In the genomic region with DNA sequence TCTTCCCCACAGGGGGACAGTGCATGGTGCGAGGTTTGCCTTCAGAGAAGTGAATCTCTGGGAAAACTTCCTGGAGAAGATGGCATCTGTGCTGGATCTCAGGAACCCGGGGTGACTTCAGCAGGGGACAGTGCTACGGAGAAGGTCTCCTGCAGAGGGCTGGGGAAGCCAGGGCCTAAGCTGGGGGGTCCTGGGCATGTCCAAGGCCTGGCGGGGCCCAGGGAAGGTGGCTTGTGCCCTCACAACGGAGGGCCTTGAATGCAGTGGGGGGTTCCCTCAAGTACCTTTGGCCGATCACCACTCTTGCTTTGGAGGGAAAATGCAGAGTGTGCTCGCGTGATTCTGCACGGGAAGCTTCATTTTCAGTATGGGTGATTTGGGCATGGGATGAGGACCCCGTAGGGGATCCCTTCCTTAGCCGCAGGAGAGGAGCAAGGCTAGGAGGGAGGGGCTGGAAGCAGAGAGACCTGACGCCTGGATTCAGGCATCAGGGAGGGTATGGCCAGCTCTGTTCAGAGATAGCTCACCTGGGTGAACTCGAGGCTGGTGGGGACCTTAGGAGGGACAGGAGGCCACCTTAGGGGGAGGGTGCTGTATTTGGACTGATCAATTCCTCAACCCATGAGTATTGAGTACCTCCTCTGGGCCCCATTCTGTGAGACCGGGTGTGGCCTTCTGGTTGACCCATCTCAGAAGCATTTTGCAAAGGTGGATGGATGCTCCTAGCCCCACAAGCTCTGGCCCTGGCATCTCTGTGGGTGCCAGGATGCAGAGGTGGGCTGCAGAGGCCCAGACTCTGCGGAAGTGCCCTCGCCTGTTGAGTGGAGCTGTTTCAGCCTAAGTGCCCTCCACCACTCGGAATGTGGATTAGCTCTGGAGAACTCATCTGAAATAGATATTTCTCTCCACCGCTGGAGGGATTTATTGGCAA, we compare ENCODE assay signal across 26 cellular contexts.
A peak's percentile ranks its signal among the peaks of the same experiment; 100 is the strongest.
DNase-seq lines count a peak whose midpoint lies in the region; ATAC-seq and TF ChIP-seq lines count a peak whose summit lies in the region.
"Had no signal": no experiment of that assay in that cellular context is flagged by ENCODE, and none has a peak within 500 bp of the region (broad histone marks: within the 10 kb centered on the region; RNA-seq: fewer than 3 reads in every experiment).

No MANE protein-coding gene starts in this region.

- no peaks in the 10 kb centered on the region for H3K4me1 Mint-ChIP-seq in CD14-positive monocyte
- no peaks in the 10 kb centered on the region for H3K4me1 Mint-ChIP-seq in natural killer cell treated with Interleukin-12 subunit alpha and Interleukin-12 subunit beta and Interleukin-15 and Interleukin-18, amount 100 ng/mL, for 72 hours (ENCODE audit: low read depth in 2 of 2)
- H3K4me1 Mint-ChIP-seq: activated CD4-positive, alpha-beta T cell treated with anti-CD3 and anti-CD28 coated beads, Interleukin-2, amount 10 ng/mL, durations not matched to agents 7 days and 5 days; activated CD8-positive, alpha-beta memory T cell treated with anti-CD3 and anti-CD28 coated beads, Interleukin-2, amount 10 ng/mL, durations not matched to agents 7 days and 5 days; central memory CD8-positive, alpha-beta T cell; stimulated activated effector memory CD8-positive, alpha-beta T cell treated with anti-CD3 and anti-CD28 coated beads, Interleukin-12 subunit alpha, Interleukin-12 subunit beta, amount 100 ng/mL, for 72 hours had no signal

- no peak overlapping the region for H3K4me3 Mint-ChIP-seq in CD14-positive monocyte
- H3K4me3 Mint-ChIP-seq in natural killer cell treated with Interleukin-12 subunit alpha and Interleukin-12 subunit beta and Interleukin-15 and Interleukin-18, amount 100 ng/mL, for 72 hours, result no peak overlapping the region
- H3K4me3 Mint-ChIP-seq: activated CD4-positive, alpha-beta T cell treated with anti-CD3 and anti-CD28 coated beads, Interleukin-2, amount 10 ng/mL, durations not matched to agents 7 days and 5 days; activated CD8-positive, alpha-beta memory T cell treated with anti-CD3 and anti-CD28 coated beads, Interleukin-2, amount 10 ng/mL, durations not matched to agents 7 days and 5 days; activated naive CD8-positive, alpha-beta T cell; central memory CD8-positive, alpha-beta T cell; stimulated activated effector memory CD8-positive, alpha-beta T cell treated with anti-CD3 and anti-CD28 coated beads, Interleukin-12 subunit alpha, Interleukin-12 subunit beta, amount 100 ng/mL, for 72 hours; T-helper 1 cell treated with Interleukin-12 subunit alpha and Interleukin-12 subunit beta and Interleukin-4 antibody, amounts not matched to agents 30 μg/mL and 1 μg/mL, for 36 hours had no signal

- ATAC-seq in natural killer cell treated with Interleukin-12 subunit alpha and Interleukin-12 subunit beta and Interleukin-15 and Interleukin-18, amount 100 ng/mL, for 72 hours, result no peak
- ATAC-seq in omental fat pad (ENCODE audit: low FRiP score), result no peak
- ATAC-seq: activated CD8-positive, alpha-beta memory T cell treated with anti-CD3 and anti-CD28 coated beads, Interleukin-2, amount 10 ng/mL, durations not matched to agents 7 days and 5 days; Panc1; stimulated activated effector memory CD8-positive, alpha-beta T cell treated with anti-CD3 and anti-CD28 coated beads, Interleukin-12 subunit alpha, Interleukin-12 subunit beta, amount 100 ng/mL, for 72 hours had no signal

- POLR2A ChIA-PET in SK-N-SH (lab: Yijun Ruan, JAX), result no interaction called here

- H3K4me3 ChIP-seq in testis (no peak overlapping the region), SK-N-SH (ENCODE audit: low read depth in 2 of 2, low read length in 1 of 2) (no peak overlapping the region)
- H3K4me3 ChIP-seq: ascending aorta, BLaER1, dorsolateral prefrontal cortex had no signal

- DNase-seq in CD14-positive monocyte (ENCODE audit: low spot score) (peak; percentile 37), testis (no peak), NCI-H1092 (lab: John Stamatoyannopoulos, UW) (no peak), omental fat pad (ENCODE audit: low spot score) (no peak), NCI-H2081 (lab: John Stamatoyannopoulos, UW) (no peak), SK-N-SH (no peak)
- DNase-seq in natural killer cell treated with Interleukin-12 subunit alpha and Interleukin-12 subunit beta and Interleukin-15 and Interleukin-18, amount 100 ng/mL, for 72 hours (ENCODE audit: low spot score), result peak; percentile 52
- DNase-seq: ACHN; activated CD4-positive, alpha-beta T cell treated with anti-CD3 and anti-CD28 coated beads, Interleukin-2, amount 10 ng/mL, durations not matched to agents 7 days and 5 days; activated CD8-positive, alpha-beta memory T cell treated with anti-CD3 and anti-CD28 coated beads, Interleukin-2, amount 10 ng/mL, durations not matched to agents 7 days and 5 days; DND-41; GOT3; KG1; kidney glomerular epithelial cell; NCI-H524 treated with DMSO at 0.1 percent for 48 hours; nucleus accumbens; stimulated activated CD4-positive, alpha-beta T cell treated with anti-CD3 and anti-CD28 coated beads, Interleukin-2, amount 100 ng/mL, for 48 hours had no signal

- H3K9me2 ChIP-seq in SK-N-SH, result no peaks in the 10 kb centered on the region

- H3K9me3 ChIP-seq in testis (no peaks in the 10 kb centered on the region), SK-N-SH (no peaks in the 10 kb centered on the region)
- H3K9me3 ChIP-seq: ascending aorta, BLaER1 had no signal

- no peaks in the 10 kb centered on the region for H3K36me3 Mint-ChIP-seq in CD14-positive monocyte
- H3K36me3 Mint-ChIP-seq in natural killer cell treated with Interleukin-12 subunit alpha and Interleukin-12 subunit beta and Interleukin-15 and Interleukin-18, amount 100 ng/mL, for 72 hours, result no peaks in the 10 kb centered on the region
- H3K36me3 Mint-ChIP-seq: activated CD8-positive, alpha-beta memory T cell treated with anti-CD3 and anti-CD28 coated beads, Interleukin-2, amount 10 ng/mL, durations not matched to agents 7 days and 5 days; activated naive CD8-positive, alpha-beta T cell; stimulated activated effector memory CD8-positive, alpha-beta T cell treated with anti-CD3 and anti-CD28 coated beads, Interleukin-12 subunit alpha, Interleukin-12 subunit beta, amount 100 ng/mL, for 72 hours had no signal

- H3K27ac ChIP-seq in angular gyrus (ENCODE audit: low read depth, low read length) (peak overlapping the region; percentile 34), testis (peak overlapping the region; percentile 41 to 52), SK-N-SH (ENCODE audit: low read depth in 2 of 2, low read length in 1 of 2) (no peak overlapping the region)
- H3K27ac ChIP-seq: BLaER1 had no signal

- H3K27me3 ChIP-seq in testis, result no peaks in the 10 kb centered on the region
- no peaks in the 10 kb centered on the region; the same call in 1 of the 2 replicates for H3K27me3 ChIP-seq in SK-N-SH (ENCODE audit: insufficient read depth)
- H3K27me3 ChIP-seq: ascending aorta, BLaER1 had no signal

- H3K4me1 ChIP-seq in testis (peaks cover 8% of the 10 kb centered on the region), SK-N-SH (ENCODE audit: control insufficient read depth in 1 of 2, insufficient read depth in 2 of 2, low read depth in 1 of 2, low read length in 1 of 2) (no peaks in the 10 kb centered on the region)
- H3K4me1 ChIP-seq: ascending aorta had no signal

- H3K9ac ChIP-seq in SK-N-SH, result no peak overlapping the region
- H3K9ac ChIP-seq: BLaER1 had no signal

- no peak for TF ChIP-seq CTCF in CD14-positive monocyte (IDR thresholded peaks at IDR 0.05)
- TF ChIP-seq CTCF in testis (IDR thresholded peaks at IDR 0.05), result no peak
- TF ChIP-seq CTCF in omental fat pad (IDR thresholded peaks at IDR 0.05), result no peak
- no peak for TF ChIP-seq CTCF in SK-N-SH (IDR thresholded peaks at IDR 0.05)

- WGBS in testis, 2 donors, result 84% methylated on average over 15 to 18 of the region's 18 CpGs
- WGBS in SK-N-SH (ENCODE audit: low lambda C conversion rate), result 23% methylated on average over 11 of the region's 18 CpGs

- H3F3A ChIP-seq in SK-N-SH (replicated peaks; ENCODE audit: insufficient read depth), result no peaks in the 10 kb centered on the region

- H3K36me3 ChIP-seq in testis (ENCODE audit: low read depth, missing control alignments) (no peaks in the 10 kb centered on the region), SK-N-SH (replicated peaks in 1 of 2; ENCODE audit: control insufficient read depth in 1 of 2, insufficient read depth in 2 of 2, low read length in 1 of 2) (no peaks in the 10 kb centered on the region)
- H3K36me3 ChIP-seq: ascending aorta, BLaER1 had no signal

- H3K4me2 ChIP-seq in SK-N-SH, result no peak overlapping the region
- H3K4me2 ChIP-seq: BLaER1 had no signal

- no peaks in the 10 kb centered on the region for H3K79me2 ChIP-seq in SK-N-SH (ENCODE audit: insufficient read depth)

- peaks cover 2 to 6% (median 3%) of the 10 kb centered on the region in 3 donors for H3K27me3 Mint-ChIP-seq in CD14-positive monocyte (ENCODE audit: low read depth in 3 of 3)
- H3K27me3 Mint-ChIP-seq in natural killer cell treated with Interleukin-12 subunit alpha and Interleukin-12 subunit beta and Interleukin-15 and Interleukin-18, amount 100 ng/mL, for 72 hours, result peaks cover 14 to 23% of the 10 kb centered on the region in 2 donors
- H3K27me3 Mint-ChIP-seq: activated CD4-positive, alpha-beta T cell treated with anti-CD3 and anti-CD28 coated beads, Interleukin-2, amount 10 ng/mL, durations not matched to agents 7 days and 5 days; activated CD8-positive, alpha-beta memory T cell treated with anti-CD3 and anti-CD28 coated beads, Interleukin-2, amount 10 ng/mL, durations not matched to agents 7 days and 5 days had no signal

- CTCF ChIA-PET in SK-N-SH (lab: Yijun Ruan, JAX), result no interaction called here

- intact Hi-C loops in CD14-positive monocyte (cut with micrococcal nuclease) (no loop called here), testis (cut with DNase I; ENCODE audit: low total_unique reads) (no loop called here)

- TF ChIP-seq EP300 in SK-N-SH (IDR thresholded peaks at IDR 0.05; ENCODE audit: borderline replicate concordance in 1 of 2, low read depth in 1 of 2, low read length in 1 of 2), result no peak

- H2AFZ ChIP-seq in SK-N-SH (ENCODE audit: low read depth), result no peak overlapping the region

- H4K20me1 ChIP-seq in SK-N-SH (ENCODE audit: insufficient read depth), result no peaks in the 10 kb centered on the region
- H4K20me1 ChIP-seq: BLaER1 had no signal

- no peak for TF ChIP-seq RAD21 in SK-N-SH (IDR thresholded peaks at IDR 0.05; ENCODE audit: low read length)

- H3K27ac Mint-ChIP-seq in CD14-positive monocyte, result no peak overlapping the region
- H3K27ac Mint-ChIP-seq in natural killer cell treated with Interleukin-12 subunit alpha and Interleukin-12 subunit beta and Interleukin-15 and Interleukin-18, amount 100 ng/mL, for 72 hours, result no peak overlapping the region
- H3K27ac Mint-ChIP-seq: activated CD4-positive, alpha-beta T cell treated with anti-CD3 and anti-CD28 coated beads, Interleukin-2, amount 10 ng/mL, durations not matched to agents 7 days and 5 days; activated CD8-positive, alpha-beta memory T cell treated with anti-CD3 and anti-CD28 coated beads, Interleukin-2, amount 10 ng/mL, durations not matched to agents 7 days and 5 days; activated naive CD8-positive, alpha-beta T cell; stimulated activated effector memory CD8-positive, alpha-beta T cell treated with anti-CD3 and anti-CD28 coated beads, Interleukin-12 subunit alpha, Interleukin-12 subunit beta, amount 100 ng/mL, for 72 hours; T-helper 1 cell treated with Interleukin-12 subunit alpha and Interleukin-12 subunit beta and Interleukin-4 antibody, amounts not matched to agents 30 μg/mL and 1 μg/mL, for 36 hours had no signal

- H3K9me3 Mint-ChIP-seq in CD14-positive monocyte, result peaks cover 0 to 2% (median 0%) of the 10 kb centered on the region in 7 donors
- H3K9me3 Mint-ChIP-seq in natural killer cell treated with Interleukin-12 subunit alpha and Interleukin-12 subunit beta and Interleukin-15 and Interleukin-18, amount 100 ng/mL, for 72 hours, result no peaks in the 10 kb centered on the region
- H3K9me3 Mint-ChIP-seq: activated CD4-positive, alpha-beta T cell treated with anti-CD3 and anti-CD28 coated beads, Interleukin-2, amount 10 ng/mL, durations not matched to agents 7 days and 5 days; central memory CD8-positive, alpha-beta T cell; stimulated activated effector memory CD8-positive, alpha-beta T cell treated with anti-CD3 and anti-CD28 coated beads, Interleukin-12 subunit alpha, Interleukin-12 subunit beta, amount 100 ng/mL, for 72 hours; T-helper 1 cell treated with Interleukin-12 subunit alpha and Interleukin-12 subunit beta and Interleukin-4 antibody, amounts not matched to agents 30 μg/mL and 1 μg/mL, for 36 hours had no signal

- TF ChIP-seq POLR2A in testis (IDR thresholded peaks at IDR 0.05), result no peak

Comparison
In these comparisons a context has a peak if more than half of its experiments do, and no peak if none do; other contexts are left out.
1. DNase-seq: peak in CD14-positive monocyte (single experiment) and natural killer cell treated with Interleukin-12 subunit alpha and Interleukin-12 subunit beta and Interleukin-15 and Interleukin-18, amount 100 ng/mL, for 72 hours (single experiment); none in testis (single experiment), NCI-H1092 (single experiment), omental fat pad (single experiment), NCI-H2081 (0 of 2) and SK-N-SH (single experiment).
2. H3K27ac ChIP-seq: peak in angular gyrus (single experiment) and testis (2 of 2); none in SK-N-SH (0 of 2).